ENCODE assay signal across 21 cellular contexts in genomic region chr20:46650575-46651090, GRCh38. TPM values are rescaled to one million over a fixed set of nuclear protein-coding genes. Genes with fewer than 3 reads are reported as not detected.
A peak's percentile ranks its signal among the peaks of the same experiment; 100 is the strongest.
DNase-seq lines count a peak whose midpoint lies in the region; ATAC-seq, FAIRE-seq and TF ChIP-seq lines count a peak whose summit lies in the region.
"Had no signal": no experiment of that assay in that cellular context is flagged by ENCODE, and none has a peak within 500 bp of the region (broad histone marks: within the 10 kb centered on the region; RNA-seq: fewer than 3 reads in every experiment).

No MANE protein-coding gene starts in this region.

- no peak overlapping the region for H3K18ac ChIP-seq in H1 (ENCODE audit: extremely low read depth, low read length)

- H3K4me3 Mint-ChIP-seq in activated CD8-positive, alpha-beta T cell treated with anti-CD3 and anti-CD28 coated beads, Interleukin-2, amount 10 ng/mL, durations not matched to agents 7 days and 5 days = no peak overlapping the region
- H3K4me3 Mint-ChIP-seq: stimulated activated naive CD8-positive, alpha-beta T cell treated with anti-CD3 and anti-CD28 coated beads, Interleukin-15, Interleukin-2, amounts not matched to agents 100 ng/mL and 50 ng/mL, for 24 hours had no signal

- TF ChIP-seq EP300 in H1 (IDR thresholded peaks at IDR 0.05; ENCODE audit: borderline replicate concordance in 1 of 2, low read depth in 2 of 2, low read length in 2 of 2) = no peak

- H3K27ac ChIP-seq in Panc1 (ENCODE audit: low read length) (no peak overlapping the region), H1 (ENCODE audit: low read depth, low read length) (no peak overlapping the region), liver (ENCODE audit: low read depth in 1 of 2, low read length in 2 of 2) (no peak overlapping the region), thoracic aorta (no peak overlapping the region)
- H3K27ac ChIP-seq: HL-60, pancreas, PC-9, vagina had no signal

- H3K4me3 ChIP-seq in Panc1 (ENCODE audit: low read depth in 2 of 2, low read length in 2 of 2) (peak overlapping the region; percentile 24 to 25; a peak in 3 of 4 replicates), H1 (ENCODE audit: extremely low read depth in 1 of 4, insufficient read depth in 2 of 4, low read depth in 3 of 4, low read length in 4 of 4) (peak overlapping the region in 3 of 4 experiments; percentile 38 to 57 (median 45); a peak in 6 of 8 replicates), liver (ENCODE audit: low read depth in 1 of 3, low read length in 3 of 3) (peak overlapping the region; percentile 1 to 55 (median 51)), thoracic aorta (peak overlapping the region; percentile 26)
- H3K4me3 ChIP-seq: PC-9, vagina had no signal

- H3K23me2 ChIP-seq in H1 (ENCODE audit: low read depth, low read length) = peaks cover 7% of the 10 kb centered on the region

- no peak for DNase-seq in Panc1 (ENCODE audit: low read depth, low spot score)
- no peak for DNase-seq in H1 (ENCODE audit: low read depth in 1 of 2, low spot score in 2 of 2)
- DNase-seq in thoracic aorta (ENCODE audit: low spot score) = no peak
- no peak for DNase-seq in nucleus accumbens (lab: John Stamatoyannopoulos, UW)
- no peak for DNase-seq in activated CD8-positive, alpha-beta T cell treated with anti-CD3 and anti-CD28 coated beads, Interleukin-2, amount 10 ng/mL, durations not matched to agents 7 days and 5 days
- DNase-seq: activated CD4-positive, CD25-positive, alpha-beta regulatory T cell treated with anti-CD3 and anti-CD28 coated beads, Interleukin-2, amount 50 U/mL, for 72 hours; activated gamma-delta T cell treated with Interleukin-2 at 50 U/mL for 16 hours; COR-L47; KG1; NCI-H526 treated with DMSO at 0.1 percent for 48 hours; pancreas; PC-9; stimulated activated CD4-positive, alpha-beta T cell treated with anti-CD3 and anti-CD28 coated beads, Interleukin-1b, Interleukin-23, amount 100 ng/mL, for 48 hours; T-helper 9 cell had no signal

- TF ChIP-seq POLR2A in H1 (IDR thresholded peaks at IDR 0.05; ENCODE audit: control extremely low read depth in 1 of 2, low read depth in 2 of 2, low read length in 2 of 2) = no peak

- no peak overlapping the region for H4K5ac ChIP-seq in H1 (ENCODE audit: insufficient read length, low read depth, low read length)

- no peak overlapping the region for H2BK20ac ChIP-seq in H1 (ENCODE audit: low read length)

- H2BK120ac ChIP-seq in H1 (replicated peaks; ENCODE audit: low read depth, low read length) = no peak overlapping the region

- H3K27me3 ChIP-seq in Panc1 (ENCODE audit: control insufficient read depth, insufficient read depth, low read length) (peaks cover 29% of the 10 kb centered on the region), H1 (replicated peaks in 1 of 4; ENCODE audit: control insufficient read depth in 3 of 4, extremely low read depth in 1 of 4, insufficient read depth in 3 of 4, low read length in 3 of 4) (peaks cover 0 to 25% (median 15%) of the 10 kb centered on the region in 4 experiments; a peak in 5 of 7 replicates), liver (ENCODE audit: control insufficient read depth in 4 of 4, insufficient read depth in 4 of 4, low read length in 3 of 4) (no peaks in the 10 kb centered on the region), thoracic aorta (replicated peaks; ENCODE audit: insufficient read depth) (peaks cover 3% of the 10 kb centered on the region)
- H3K27me3 ChIP-seq: pancreas, vagina had no signal

- FAIRE-seq in H1 (lab: Jason Lieb, UNC) = no peak
- FAIRE-seq: endometrium, pancreas had no signal

- in situ Hi-C loops in Panc1 (cut with HindIII; ENCODE audit: low pct_unique_long_range_greater_than_20kb, low sequenced_read_pairs) = no loop called here

- no peaks in the 10 kb centered on the region for H3K4me1 Mint-ChIP-seq in activated CD8-positive, alpha-beta T cell treated with anti-CD3 and anti-CD28 coated beads, Interleukin-2, amount 10 ng/mL, durations not matched to agents 7 days and 5 days (ENCODE audit: low read depth)

- H3K4ac ChIP-seq in H1 (replicated peaks; ENCODE audit: insufficient read length, low read depth, low read length) = no peak overlapping the region

- TF ChIP-seq RAD21 in H1 (IDR thresholded peaks at IDR 0.05 in 1 of 2, conservative IDR thresholded peaks at IDR 0.05 in 1 of 2; ENCODE audit: low read depth in 2 of 2, low read length in 2 of 2) (no peak), liver (IDR thresholded peaks at IDR 0.05) (no peak)

- H2BK15ac ChIP-seq in H1 (ENCODE audit: low read length) = no peak overlapping the region

- intact Hi-C loops in Panc1 (cut with micrococcal nuclease; ENCODE audit: unreplicated experiment) = no loop called here

- no peak overlapping the region for H3K27ac Mint-ChIP-seq in activated CD8-positive, alpha-beta T cell treated with anti-CD3 and anti-CD28 coated beads, Interleukin-2, amount 10 ng/mL, durations not matched to agents 7 days and 5 days
- H3K27ac Mint-ChIP-seq: stimulated activated naive CD8-positive, alpha-beta T cell treated with anti-CD3 and anti-CD28 coated beads, Interleukin-15, Interleukin-2, amounts not matched to agents 100 ng/mL and 50 ng/mL, for 24 hours had no signal

- H3K79me1 ChIP-seq in H1 (ENCODE audit: low read depth, low read length) = no peaks in the 10 kb centered on the region; the same call in 1 of the 2 replicates

- H3K27me3 Mint-ChIP-seq in activated CD8-positive, alpha-beta T cell treated with anti-CD3 and anti-CD28 coated beads, Interleukin-2, amount 10 ng/mL, durations not matched to agents 7 days and 5 days (ENCODE audit: low read depth) = peaks cover 49% of the 10 kb centered on the region

- H3K9ac ChIP-seq in H1 (replicated peaks in 1 of 4; ENCODE audit: extremely low read depth in 1 of 4, low read depth in 3 of 4, low read length in 3 of 4) = no peak overlapping the region
- no peak overlapping the region for H3K9ac ChIP-seq in liver (ENCODE audit: low read depth in 1 of 2, low read length in 2 of 2)

- CTCF ChIA-PET in Panc1 (lab: Charles Lee) (no interaction called here), H1 (lab: Charles Lee; ENCODE audit: partially characterized antibody) (interaction anchor here (0.6 to 2.1 kb wide), 13 partner anchors 8 to 170 kb away, joined by 3 to 6 read pairs (median 3); no protein-coding TSS in a partner anchor)
- CTCF ChIA-PET in activated CD8-positive, alpha-beta T cell treated with anti-CD3 and anti-CD28 coated beads, Interleukin-2, amount 10 ng/mL, durations not matched to agents 7 days and 5 days (lab: Charles Lee) = no interaction called here

- peak overlapping the region; percentile 82; the same call in 1 of the 2 replicates for H4K8ac ChIP-seq in H1 (ENCODE audit: extremely low read depth, insufficient read depth, low read length)

- H2AK5ac ChIP-seq in H1 (ENCODE audit: low read depth, low read length) = no peak overlapping the region

- H3K4me1 ChIP-seq in Panc1 (ENCODE audit: control insufficient read depth, insufficient read depth, low read length) (no peaks in the 10 kb centered on the region), H1 (replicated peaks in 1 of 4; ENCODE audit: control insufficient read depth in 3 of 4, insufficient read depth in 4 of 4, low read length in 3 of 4) (peaks cover 0 to 7% (median 1%) of the 10 kb centered on the region in 4 experiments; a peak in 3 of 7 replicates), liver (ENCODE audit: control insufficient read depth in 4 of 4, insufficient read depth in 4 of 4, low read length in 3 of 4) (peaks cover 0 to 7% (median 0%) of the 10 kb centered on the region in 4 donors), thoracic aorta (ENCODE audit: control insufficient read depth in 1 of 2, low read depth in 2 of 2) (peaks cover 0 to 19% of the 10 kb centered on the region in 2 donors)
- H3K4me1 ChIP-seq: pancreas, vagina had no signal

- peak overlapping the region; percentile 60 to 93 for H3K4me2 ChIP-seq in H1 (ENCODE audit: insufficient read depth in 1 of 2, low read depth in 2 of 2, low read length in 2 of 2)
- H3K4me2 ChIP-seq: PC-9 had no signal

- H3K14ac ChIP-seq in H1 (ENCODE audit: insufficient read length) = no peak overlapping the region

- H3K36me3 ChIP-seq in Panc1 (ENCODE audit: control insufficient read depth, insufficient read depth, low read length) (no peaks in the 10 kb centered on the region), H1 (ENCODE audit: control insufficient read depth in 2 of 4, insufficient read depth in 4 of 4, low read length in 3 of 4) (no peaks in the 10 kb centered on the region), liver (ENCODE audit: control insufficient read depth in 4 of 4, insufficient read depth in 3 of 4, low read depth in 1 of 4, low read length in 3 of 4) (no peaks in the 10 kb centered on the region), thoracic aorta (no peaks in the 10 kb centered on the region)
- H3K36me3 ChIP-seq: pancreas, vagina had no signal

- peaks cover 0 to 5% of the 10 kb centered on the region in 2 experiments for H4K20me1 ChIP-seq in H1 (replicated peaks in 1 of 2; ENCODE audit: control insufficient read depth in 1 of 2, insufficient read depth in 2 of 2, low read length in 2 of 2)

- peak; percentile 39; the same call in 1 of the 2 replicates for ATAC-seq in Panc1
- ATAC-seq in thoracic aorta (ENCODE audit: insufficient number of reproducible peaks, low FRiP score, low read depth) = no peak
- no peak for ATAC-seq in HG03521 (IDR thresholded peaks at IDR 0.05; ENCODE audit: unreplicated experiment)
- ATAC-seq in activated CD8-positive, alpha-beta T cell treated with anti-CD3 and anti-CD28 coated beads, Interleukin-2, amount 10 ng/mL, durations not matched to agents 7 days and 5 days = no peak

- no peaks in the 10 kb centered on the region for H3K9me3 Mint-ChIP-seq in activated CD8-positive, alpha-beta T cell treated with anti-CD3 and anti-CD28 coated beads, Interleukin-2, amount 10 ng/mL, durations not matched to agents 7 days and 5 days (ENCODE audit: insufficient read depth)

- no TSS peak for BruUV-seq in Panc1 (replicated peaks; lab: Mats Ljungman, UMichigan)

- no peak for TF ChIP-seq CTCF in Panc1 (IDR thresholded peaks at IDR 0.05)
- no peak for TF ChIP-seq CTCF in H1 (IDR thresholded peaks at IDR 0.05; ENCODE audit: control extremely low read depth in 1 of 3, insufficient read depth in 1 of 3, low read depth in 1 of 3, low read length in 3 of 3)
- TF ChIP-seq CTCF in liver (IDR thresholded peaks at IDR 0.05; ENCODE audit: low read depth, low read length, missing input control) = no peak
- TF ChIP-seq CTCF in thoracic aorta (IDR thresholded peaks at IDR 0.05) = no peak

- H2BK12ac ChIP-seq in H1 (ENCODE audit: low read depth, low read length) = peak overlapping the region; percentile 60; the same call in 1 of the 2 replicates

- peak overlapping the region; percentile 10 for H4K91ac ChIP-seq in H1 (replicated peaks; ENCODE audit: insufficient read length, low read length)

- 87% methylated on average over 10 of the region's 10 CpGs; no CpG with 5 or more reads in 1 of the 2 experiments for WGBS in H1 (ENCODE audit: extremely low coverage in 1 of 2, insufficient coverage in 1 of 2, insufficient read length in 1 of 2, insufficient replicate concordance in 2 of 2, low coverage in 1 of 2, low lambda C conversion rate in 2 of 2, missing lambda C conversion rate in 1 of 2), 2 experiments
- WGBS in liver = 82% methylated on average over 10 of the region's 10 CpGs

- no peak overlapping the region for H2BK5ac ChIP-seq in H1 (ENCODE audit: low read depth, low read length)

- H3K56ac ChIP-seq in H1 (replicated peaks; ENCODE audit: insufficient read length, low read depth, low read length) = no peak overlapping the region

- peaks cover 3% of the 10 kb centered on the region for H3K36me3 Mint-ChIP-seq in activated CD8-positive, alpha-beta T cell treated with anti-CD3 and anti-CD28 coated beads, Interleukin-2, amount 10 ng/mL, durations not matched to agents 7 days and 5 days (ENCODE audit: low read depth)

- no peak overlapping the region for H2AFZ ChIP-seq in H1 (ENCODE audit: low read length)
- H2AFZ ChIP-seq: PC-9 had no signal

- H3K9me3 ChIP-seq in Panc1 (ENCODE audit: control insufficient read depth, insufficient read depth, low read depth, low read length) = no peaks in the 10 kb centered on the region
- no peaks in the 10 kb centered on the region for H3K9me3 ChIP-seq in H1 (ENCODE audit: insufficient read depth in 2 of 2, low read depth in 1 of 2, low read length in 1 of 2)
- H3K9me3 ChIP-seq in liver (ENCODE audit: control insufficient read depth in 4 of 4, low read length in 3 of 4) = no peaks in the 10 kb centered on the region
- no peaks in the 10 kb centered on the region for H3K9me3 ChIP-seq in thoracic aorta
- H3K9me3 ChIP-seq: pancreas, vagina had no signal

- no peak overlapping the region for H3K23ac ChIP-seq in H1 (ENCODE audit: insufficient read length)

- POLR2A ChIA-PET in Panc1 (lab: Charles Lee) = no interaction called here
- POLR2A ChIA-PET in H1 (lab: Charles Lee; ENCODE audit: partially characterized antibody) = interaction anchor here (0.6 to 2.0 kb wide), 9 partner anchors 11 to 137 kb away, joined by 3 to 5 read pairs (median 4); partner anchors contain the start of gene ZNF334
- POLR2A ChIA-PET in activated CD8-positive, alpha-beta T cell treated with anti-CD3 and anti-CD28 coated beads, Interleukin-2, amount 10 ng/mL, durations not matched to agents 7 days and 5 days (lab: Charles Lee) = interaction anchor here (0.7 kb wide), 1 partner anchor 32 kb away, joined by 3 read pairs; no protein-coding TSS in a partner anchor

- no peaks in the 10 kb centered on the region for H3K79me2 ChIP-seq in H1 (ENCODE audit: control insufficient read depth in 1 of 2, insufficient read depth in 2 of 2, low read length in 2 of 2)

RNA-seq across cellular contexts. Expression of gene SLC13A3, which starts 0.6 kb away (rescaled TPM):
- total RNA-seq in Panc1 (2021; ENCODE audit: unreplicated experiment) = 0.31 TPM
- 0.52 TPM for polyA plus RNA-seq in Panc1 (2012; ENCODE audit: insufficient read length)
- total RNA-seq in H1 (2021; fragmentation: NEBNext Ultra II Directional; extraction: Animal tissue kit (Norgen Biotek cat#: 25700)) = 9.4 and 9.8 TPM in 2 replicates
- polyA plus RNA-seq in H1 (2011; rRNA removed) = 12.6 and 15.4 TPM in 2 replicates
- polyA plus RNA-seq in H1 (2011; cell fraction: cytosol; rRNA removed) = 11.3 TPM
- 21.6 TPM for polyA plus RNA-seq in H1 (2011; cell fraction: nucleus; rRNA removed)
- 9.8 to 12.4 TPM (median 11.1 TPM) in 4 replicates for polyA plus RNA-seq in H1 (2012, experiment 1 of 2)
- 10.3 TPM for polyA plus RNA-seq in H1 (2012, experiment 2 of 2)
- 11.2 TPM for polyA plus RNA-seq in H1 (2013, experiment 1 of 2)
- polyA plus RNA-seq in H1 (2013, experiment 2 of 2) = 11.1 TPM
- polyA minus RNA-seq in H1 (2011; rRNA and poly(A)+ RNA removed) = 19.3 and 23.0 TPM in 2 replicates
- polyA minus RNA-seq in H1 (2011; cell fraction: cytosol; rRNA and poly(A)+ RNA removed) = 8.4 TPM
- 19.6 TPM for polyA minus RNA-seq in H1 (2011; cell fraction: nucleus; rRNA and poly(A)+ RNA removed)
- 10 to 100 TPM in 1 of 2 donors, 1 to 10 TPM in 1; 1.5 to 10.7 TPM for total RNA-seq in liver
- 1 to 10 TPM; 7.9 to 8.8 TPM for polyA plus RNA-seq in liver
- 1 to 10 TPM; 3.2 to 4.9 TPM for total RNA-seq in thoracic aorta
- not detected for total RNA-seq in activated CD8-positive, alpha-beta T cell treated with anti-CD3 and anti-CD28 coated beads, Interleukin-2, amount 10 ng/mL, durations not matched to agents 7 days and 5 days
- total RNA-seq: H4 had no signal

RNA-seq across cellular contexts. Expression of gene TP53RK, which starts 38.6 kb away (rescaled TPM):
- total RNA-seq in Panc1 (2021; ENCODE audit: unreplicated experiment) (13.7 TPM), liver (10 to 100 TPM in 1 of 2 donors, 1 to 10 TPM in 1; 7.9 to 12.8 TPM), thoracic aorta (10 to 100 TPM; 19.3 to 19.9 TPM)
- polyA plus RNA-seq in Panc1 (2012; ENCODE audit: insufficient read length) = 7.3 TPM
- total RNA-seq in H1 (2021; fragmentation: NEBNext Ultra II Directional; extraction: Animal tissue kit (Norgen Biotek cat#: 25700)) = 16.3 TPM in 2 replicates
- polyA plus RNA-seq in H1 (2011; rRNA removed) (8.5 and 8.7 TPM in 2 replicates), liver (1 to 10 TPM; 4.7 to 5.7 TPM)
- polyA plus RNA-seq in H1 (2011; cell fraction: cytosol; rRNA removed) = 8.8 TPM
- polyA plus RNA-seq in H1 (2011; cell fraction: nucleus; rRNA removed) = 6.9 TPM
- 9.7 to 12.2 TPM (median 10.6 TPM) in 4 replicates for polyA plus RNA-seq in H1 (2012, experiment 1 of 2)
- 11.4 TPM for polyA plus RNA-seq in H1 (2012, experiment 2 of 2)
- 12.9 TPM for polyA plus RNA-seq in H1 (2013, experiment 1 of 2)
- polyA plus RNA-seq in H1 (2013, experiment 2 of 2) = 12.9 TPM
- polyA minus RNA-seq in H1 (2011; rRNA and poly(A)+ RNA removed) = 8.1 and 9.2 TPM in 2 replicates
- 8.0 TPM for polyA minus RNA-seq in H1 (2011; cell fraction: cytosol; rRNA and poly(A)+ RNA removed)
- polyA minus RNA-seq in H1 (2011; cell fraction: nucleus; rRNA and poly(A)+ RNA removed) = 10.1 TPM
- 10 to 100 TPM; 15.8 to 15.9 TPM for total RNA-seq in activated CD8-positive, alpha-beta T cell treated with anti-CD3 and anti-CD28 coated beads, Interleukin-2, amount 10 ng/mL, durations not matched to agents 7 days and 5 days

RNA-seq across cellular contexts. Expression of gene SLC2A10, which starts 58.8 kb away (rescaled TPM):
- 1.6 TPM for total RNA-seq in Panc1 (2021; ENCODE audit: unreplicated experiment)
- 1.5 TPM for polyA plus RNA-seq in Panc1 (2012; ENCODE audit: insufficient read length)
- 9.7 and 9.9 TPM in 2 replicates for total RNA-seq in H1 (2021; fragmentation: NEBNext Ultra II Directional; extraction: Animal tissue kit (Norgen Biotek cat#: 25700))
- polyA plus RNA-seq in H1 (2011; rRNA removed) = 9.0 and 11.9 TPM in 2 replicates
- polyA plus RNA-seq in H1 (2011; cell fraction: cytosol; rRNA removed) = 8.0 TPM
- polyA plus RNA-seq in H1 (2011; cell fraction: nucleus; rRNA removed) = 8.4 TPM
- polyA plus RNA-seq in H1 (2012, experiment 1 of 2) = 6.6 to 8.4 TPM (median 7.0 TPM) in 4 replicates
- polyA plus RNA-seq in H1 (2012, experiment 2 of 2) = 5.1 TPM
- 9.4 TPM for polyA plus RNA-seq in H1 (2013, experiment 1 of 2)
- 9.3 TPM for polyA plus RNA-seq in H1 (2013, experiment 2 of 2)
- polyA minus RNA-seq in H1 (2011; rRNA and poly(A)+ RNA removed) = 14.3 and 14.7 TPM in 2 replicates
- 14.3 TPM for polyA minus RNA-seq in H1 (2011; cell fraction: cytosol; rRNA and poly(A)+ RNA removed)
- 13.5 TPM for polyA minus RNA-seq in H1 (2011; cell fraction: nucleus; rRNA and poly(A)+ RNA removed)
- total RNA-seq in liver = 10 to 100 TPM in 1 of 2 donors, 1 to 10 TPM in 1; 8.0 to 79.7 TPM
- polyA plus RNA-seq in liver = 10 to 100 TPM; 14.4 to 38.9 TPM
- total RNA-seq in thoracic aorta = 10 to 100 TPM; 19.8 to 49.0 TPM
- not detected for total RNA-seq in activated CD8-positive, alpha-beta T cell treated with anti-CD3 and anti-CD28 coated beads, Interleukin-2, amount 10 ng/mL, durations not matched to agents 7 days and 5 days
